6 cellular contexts compared by ENCODE assay signal in the genomic region with DNA sequence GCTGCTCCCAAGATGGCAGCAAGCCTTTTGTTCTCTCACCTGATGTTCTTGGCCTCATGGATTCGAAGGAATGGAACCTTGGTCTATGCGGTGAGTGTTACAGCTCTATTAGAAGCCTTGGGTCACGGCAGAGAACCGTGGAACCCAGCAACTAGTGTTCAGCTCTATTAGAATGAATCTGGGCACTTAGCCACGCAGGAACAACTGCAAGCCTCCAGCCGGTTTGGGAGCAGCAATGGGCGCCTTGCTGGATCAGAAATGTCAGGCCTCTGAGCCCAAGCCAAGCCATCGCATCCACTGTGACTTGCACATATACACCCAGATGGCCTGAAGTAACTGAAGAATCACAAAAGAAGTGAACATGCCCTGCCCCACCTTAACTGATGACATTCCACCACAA.
"Had no signal": no experiment of that assay in that cellular context is flagged by ENCODE, and none has a peak within 500 bp of the region (broad histone marks: within the 10 kb centered on the region; RNA-seq: fewer than 3 reads in every experiment).

No MANE protein-coding gene starts in this region.

- H3K36me3 Mint-ChIP-seq: IgD-negative memory B cell had no signal

- H3K27ac ChIP-seq: HL-60 had no signal

- H3K27me3 Mint-ChIP-seq: IgD-negative memory B cell had no signal

- H3K4me1 Mint-ChIP-seq: IgD-negative memory B cell had no signal

- H3K4me3 ChIP-seq: K562 had no signal

- H3K27ac Mint-ChIP-seq: IgD-negative memory B cell had no signal

- ATAC-seq: HepG2, K562 had no signal

- H3K4me3 Mint-ChIP-seq: IgD-negative memory B cell had no signal

- DNase-seq: IMR-90, KBM-7 had no signal
